In genomic region chr1:167276969-167277368, GRCh38 we compare ENCODE assay signal across 11 cellular contexts. TPM values are rescaled to one million over a fixed set of nuclear protein-coding genes. Genes with fewer than 3 reads are reported as not detected.
DNase-seq lines count a peak whose midpoint lies in the region; ATAC-seq and TF ChIP-seq lines count a peak whose summit lies in the region.
"Had no signal": no experiment of that assay in that cellular context is flagged by ENCODE, and none has a peak within 500 bp of the region (broad histone marks: within the 10 kb centered on the region; RNA-seq: fewer than 3 reads in every experiment).

No MANE protein-coding gene starts in this region.

- no peak for TF ChIP-seq CTCF in GM10248 (IDR thresholded peaks at IDR 0.05; ENCODE audit: control extremely low read depth, extremely low read depth, low read depth, missing control alignments)

- ATAC-seq in GM19324 (IDR thresholded peaks at IDR 0.05; ENCODE audit: low FRiP score, unreplicated experiment) (peak; percentile 92), HG02759 (IDR thresholded peaks at IDR 0.05; ENCODE audit: unreplicated experiment) (peak; percentile 81), HG03565 (IDR thresholded peaks at IDR 0.05; ENCODE audit: unreplicated experiment) (peak; percentile 84), HG02973 (IDR thresholded peaks at IDR 0.05; ENCODE audit: unreplicated experiment) (no peak)
- ATAC-seq: left ventricle myocardium superior had no signal

- DNase-seq in GM10248 (ENCODE audit: extremely low spot score) (peak; percentile 43), HEK293T (ENCODE audit: extremely low spot score) (no peak), G401 (ENCODE audit: low spot score) (no peak), HCEC 1CT (no peak)
- DNase-seq: cerebellar nuclear complex, left ventricle myocardium superior, NCI-H1105 treated with DMSO at 0.1 percent for 48 hours had no signal

- in situ Hi-C loops in G401 (cut with HindIII; ENCODE audit: low sequenced_read_pairs): no loop called here

- CTCF ChIA-PET in GM10248 (lab: Yijun Ruan, JAX) (interaction anchor here (1.3 to 8.6 kb wide), 2 partner anchors 9 to 12 kb away, joined by 4 to 70 read pairs; no protein-coding TSS in a partner anchor), HEK293T (lab: Yijun Ruan, JAX) (no interaction called here)

- POLR2A ChIA-PET in GM10248 (lab: Yijun Ruan, JAX): interaction anchor here (0.7 kb wide), 1 partner anchor 57 kb away, joined by 3 read pairs; no protein-coding TSS in a partner anchor
- POLR2A ChIA-PET in HEK293T (lab: Yijun Ruan, JAX): no interaction called here

TF ChIP-seq in HEK293T, 16 proteins besides CTCF, POLR2A, EP300 and RAD21:
- TF ChIP-seq ARNT (IDR thresholded peaks at IDR 0.05) (no peak), FOXK2 (IDR thresholded peaks at IDR 0.05) (no peak), CTBP1 (IDR thresholded peaks at IDR 0.05; ENCODE audit: borderline replicate concordance) (no peak), FOXM1 (IDR thresholded peaks at IDR 0.05; ENCODE audit: borderline replicate concordance) (no peak), FOXA1 (IDR thresholded peaks at IDR 0.05) (no peak), TARDBP (IDR thresholded peaks at IDR 0.05) (no peak)

RNA-seq across cellular contexts. Expression of gene POU2F1, which starts 56.3 kb away (rescaled TPM):
- total RNA-seq in G401 (2014; rRNA removed; shearing (Covaris generic)): 11.3 and 19.0 TPM in 2 replicates
